Comparison of ENCODE assay signal across 12 cellular contexts in the genomic region with DNA sequence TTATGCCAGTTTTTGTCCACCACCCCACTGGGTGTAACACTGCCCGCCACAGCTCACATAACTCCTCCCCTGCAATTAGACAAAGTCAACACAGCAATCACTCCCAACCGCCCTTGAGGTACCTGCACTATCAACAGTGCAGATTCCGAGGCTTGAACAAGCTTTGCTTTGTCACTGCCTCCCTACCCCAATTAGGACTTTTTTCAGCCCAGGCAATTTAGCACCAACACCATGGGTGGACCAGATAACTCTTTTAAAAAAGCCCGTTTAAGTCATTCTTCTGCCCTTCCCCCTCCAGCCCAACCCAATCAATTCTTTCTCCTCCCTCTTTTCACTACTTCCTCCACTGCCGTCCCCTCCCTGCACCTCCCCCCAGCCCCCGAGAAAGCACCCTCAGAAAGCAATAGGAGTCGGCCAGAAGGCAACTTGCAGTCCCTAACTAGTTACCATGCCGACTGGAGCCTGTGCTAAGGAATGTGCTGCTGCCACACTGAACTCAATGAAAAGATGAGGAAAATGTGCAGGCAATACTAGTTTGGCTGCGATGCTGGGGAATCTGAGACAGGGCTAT. TPM values are rescaled to one million over a fixed set of nuclear protein-coding genes. Genes with fewer than 3 reads are reported as not detected.
DNase-seq lines count a peak whose midpoint lies in the region; FAIRE-seq and TF ChIP-seq lines count a peak whose summit lies in the region.
"Had no signal": no experiment of that assay in that cellular context is flagged by ENCODE, and none has a peak within 500 bp of the region (broad histone marks: within the 10 kb centered on the region; RNA-seq: fewer than 3 reads in every experiment).

No MANE protein-coding gene starts in this region.

- H3K36me3 Mint-ChIP-seq in nephron (ENCODE audit: low read depth), result no peaks in the 10 kb centered on the region

- no peaks in the 10 kb centered on the region for H3K4me1 Mint-ChIP-seq in nephron

- TF ChIP-seq CTCF in nephron (IDR thresholded peaks at IDR 0.05; ENCODE audit: unreplicated experiment in 3 of 3), result no peak

- DNase-seq in NCI-H2107 treated with DMSO at 0.1 percent for 48 hours (lab: John Stamatoyannopoulos, UW; ENCODE audit: unreplicated experiment) (peak; percentile 87), cerebellum (ENCODE audit: low spot score) (peak; percentile 56), T-helper 9 cell (no peak), ureter (ENCODE audit: low spot score) (no peak)
- no peak for DNase-seq in stimulated activated CD4-positive, alpha-beta T cell treated with anti-CD3 and anti-CD28 coated beads, Interleukin-4, amount 100 ng/mL, for 1 hour
- no peak for DNase-seq in activated CD8-positive, alpha-beta memory T cell treated with anti-CD3 and anti-CD28 coated beads for 24 hours
- DNase-seq: amniotic stem cell, left ventricle myocardium superior, SW 1271 had no signal

- FAIRE-seq in G401.6 (lab: Jason Lieb, UNC), result peak; percentile 90

- H3K27me3 Mint-ChIP-seq in nephron (ENCODE audit: low read depth), result peaks cover 46% of the 10 kb centered on the region

- peak overlapping the region in 1 of 3 experiments; percentile 38 for H3K27ac Mint-ChIP-seq in nephron

- no peaks in the 10 kb centered on the region for H3K9me3 Mint-ChIP-seq in nephron

- peak overlapping the region in 2 of 3 experiments; percentile 19 to 66 for H3K4me3 Mint-ChIP-seq in nephron

RNA-seq across cellular contexts. Expression of gene OTX2, which starts 45.7 kb away (rescaled TPM):
- total RNA-seq in cerebellum (24.6 TPM), ureter (not detected)
- total RNA-seq: left ventricle myocardium superior, pulmonary artery endothelial cell had no signal

Comparison
In these comparisons a context has a peak if more than half of its experiments do, and no peak if none do; other contexts are left out.
1. DNase-seq: peak in NCI-H2107 treated with DMSO at 0.1 percent for 48 hours (single experiment) and cerebellum (single experiment); none in T-helper 9 cell (single experiment), stimulated activated CD4-positive, alpha-beta T cell treated with anti-CD3 and anti-CD28 coated beads, Interleukin-4, amount 100 ng/mL, for 1 hour (single experiment), activated CD8-positive, alpha-beta memory T cell treated with anti-CD3 and anti-CD28 coated beads for 24 hours (single experiment) and ureter (single experiment).
2. RNA of gene OTX2, which starts 45.7 kb away (total RNA-seq): 24.6 TPM in cerebellum (single experiment); not detected in ureter (single experiment); every median in the first group is over 10 times any median in the second.